11 cellular contexts compared by ENCODE assay signal in the genomic region with DNA sequence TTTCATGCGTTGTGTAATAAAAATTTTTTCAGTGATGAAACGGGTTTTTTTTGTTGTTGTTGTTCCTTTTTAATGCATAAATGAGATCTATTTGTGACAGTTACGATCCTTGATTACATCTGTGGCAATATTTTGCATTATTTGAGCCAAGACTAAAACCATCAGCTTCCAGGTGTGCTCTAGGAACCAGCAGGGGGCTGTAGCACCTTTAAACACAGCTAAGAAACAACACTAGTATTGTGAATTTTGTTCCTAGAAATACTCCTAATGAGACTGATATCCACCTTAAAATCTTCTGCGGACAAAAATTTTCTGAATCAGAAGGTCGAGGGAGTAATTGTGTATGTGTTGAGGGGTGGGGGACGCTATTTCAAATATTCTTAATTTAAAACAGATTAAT. TPM values are rescaled to one million over a fixed set of nuclear protein-coding genes. Genes with fewer than 3 reads are reported as not detected.
DNase-seq lines count a peak whose midpoint lies in the region; ATAC-seq and TF ChIP-seq lines count a peak whose summit lies in the region.
"Had no signal": no experiment of that assay in that cellular context is flagged by ENCODE, and none has a peak within 500 bp of the region (broad histone marks: within the 10 kb centered on the region; RNA-seq: fewer than 3 reads in every experiment).

No MANE protein-coding gene starts in this region.

- H3K27me3 Mint-ChIP-seq in nephron (ENCODE audit: low read depth), result no peaks in the 10 kb centered on the region

- no peak for ATAC-seq in HG03469 (IDR thresholded peaks at IDR 0.05; ENCODE audit: unreplicated experiment)
- ATAC-seq: activated naive CD4-positive, alpha-beta T cell treated with anti-CD3 and anti-CD28 coated beads, Interleukin-2, amount 50 U/mL, for 72 hours had no signal

- H3K9me3 Mint-ChIP-seq in nephron, result no peaks in the 10 kb centered on the region
- H3K9me3 Mint-ChIP-seq: activated naive CD4-positive, alpha-beta T cell treated with anti-CD3 and anti-CD28 coated beads, Interleukin-2, amount 50 U/mL, for 72 hours had no signal

- H3K4me3 ChIP-seq in GM12864 (ENCODE audit: low read depth, low read length), result no peak overlapping the region
- H3K4me3 ChIP-seq in LNCaP clone FGC (ENCODE audit: low read depth, low read length), result no peak overlapping the region

- TF ChIP-seq CTCF in GM12864 (IDR thresholded peaks at IDR 0.05; ENCODE audit: low read depth, low read length, missing control alignments), result peak; percentile 36
- TF ChIP-seq CTCF in LNCaP clone FGC (IDR thresholded peaks at IDR 0.05; ENCODE audit: control insufficient read depth, extremely low read depth, insufficient read depth), result peak; percentile 71
- TF ChIP-seq CTCF in nephron (IDR thresholded peaks at IDR 0.05; ENCODE audit: unreplicated experiment in 3 of 3), result peak; percentile 16 to 47 (median 26)

- no peak overlapping the region for H3K4me3 Mint-ChIP-seq in nephron

- H3K36me3 Mint-ChIP-seq in nephron (ENCODE audit: low read depth), result peaks cover 79% of the 10 kb centered on the region

- no peak overlapping the region for H3K27ac Mint-ChIP-seq in nephron
- H3K27ac Mint-ChIP-seq: activated naive CD4-positive, alpha-beta T cell treated with anti-CD3 and anti-CD28 coated beads, Interleukin-2, amount 50 U/mL, for 72 hours had no signal

- no peaks in the 10 kb centered on the region for H3K4me1 Mint-ChIP-seq in nephron

- DNase-seq in GM12864 (ENCODE audit: low read depth), result no peak
- DNase-seq in LNCaP clone FGC (ENCODE audit: low read depth), result no peak
- peak; percentile 41 for DNase-seq in cerebellar cortex (ENCODE audit: low spot score)
- DNase-seq in cerebellum (ENCODE audit: low spot score), result no peak
- no peak for DNase-seq in anterior cingulate cortex (lab: John Stamatoyannopoulos, UW)
- DNase-seq: activated CD4-positive, CD25-positive, alpha-beta regulatory T cell; NK-92 treated with Interleukin-12 subunit alpha and Interleukin-12 subunit beta, amount 100 ng/mL, for 24 hours; stimulated activated CD4-positive, alpha-beta T cell treated with anti-CD3 and anti-CD28 coated beads, Interleukin-4, amount 100 ng/mL, for 1 hour had no signal

RNA-seq across cellular contexts. Expression of gene FGFBP3, which starts 52.6 kb away (rescaled TPM):
- 23.3 TPM for total RNA-seq in cerebellum

RNA-seq across cellular contexts. Expression of gene TNKS2, which starts 58.4 kb away (rescaled TPM):
- 67.2 TPM for total RNA-seq in cerebellum
